In genomic region chr5:38193015-38193581, GRCh38 we compare ENCODE assay signal across 1 cellular context.
TF ChIP-seq lines count a peak whose summit lies in the region.

No MANE protein-coding gene starts in this region.

TF ChIP-seq in HepG2, 621 proteins besides CTCF, POLR2A, EP300 and RAD21 (continued from another document and continues in another):
- peak; percentile 91 for TF ChIP-seq CBX5 (CRISPR knock-in tag; IDR thresholded peaks at IDR 0.05; ENCODE audit: borderline replicate concordance)
- no peak for TF ChIP-seq NRL (CRISPR knock-in tag; IDR thresholded peaks at IDR 0.05; ENCODE audit: borderline replicate concordance)
- no peak for TF ChIP-seq RFXAP (CRISPR knock-in tag; IDR thresholded peaks at IDR 0.05; ENCODE audit: borderline replicate concordance)
- peak; percentile 100 for TF ChIP-seq SMC3 (IDR thresholded peaks at IDR 0.05; ENCODE audit: low read length)
- TF ChIP-seq MTF2 (CRISPR knock-in tag; IDR thresholded peaks at IDR 0.05; ENCODE audit: borderline replicate concordance) = peak; percentile 40; the same call in 1 of the 2 replicates
- no peak for TF ChIP-seq ARID4A (CRISPR knock-in tag; IDR thresholded peaks at IDR 0.05; ENCODE audit: borderline replicate concordance)
- no peak for TF ChIP-seq ZNF879 (CRISPR knock-in tag; IDR thresholded peaks at IDR 0.05)
- no peak for TF ChIP-seq ELK4 (CRISPR knock-in tag; IDR thresholded peaks at IDR 0.05; ENCODE audit: borderline replicate concordance)
- no peak for TF ChIP-seq UBTF (CRISPR knock-in tag; IDR thresholded peaks at IDR 0.05)
- no peak for TF ChIP-seq ZNF207 (IDR thresholded peaks at IDR 0.05; ENCODE audit: borderline replicate concordance)
- no peak for TF ChIP-seq ZNF773 (CRISPR knock-in tag; IDR thresholded peaks at IDR 0.05; ENCODE audit: borderline replicate concordance)
- TF ChIP-seq TP53 (CRISPR knock-in tag; conservative IDR thresholded peaks at IDR 0.05) = no peak; the same call in 1 of the 2 replicates
- peak; percentile 43; the same call in 1 of the 2 replicates for TF ChIP-seq MIER2 (CRISPR knock-in tag; IDR thresholded peaks at IDR 0.05)
- no peak for TF ChIP-seq SIN3B (IDR thresholded peaks at IDR 0.05; ENCODE audit: low read length)
- TF ChIP-seq TEF (CRISPR knock-in tag; IDR thresholded peaks at IDR 0.05) = no peak
- TF ChIP-seq MXI1 (IDR thresholded peaks at IDR 0.05; ENCODE audit: borderline replicate concordance, low read depth, low read length) = no peak
- TF ChIP-seq TRIM24 (CRISPR knock-in tag; IDR thresholded peaks at IDR 0.05) = no peak
- peak; percentile 51; the same call in 1 of the 2 replicates for TF ChIP-seq ZMYM4 (CRISPR knock-in tag; IDR thresholded peaks at IDR 0.05)
- no peak for TF ChIP-seq ZNF354B (CRISPR knock-in tag; IDR thresholded peaks at IDR 0.05)
- no peak for TF ChIP-seq RAD51 (IDR thresholded peaks at IDR 0.05; ENCODE audit: borderline replicate concordance)
- TF ChIP-seq AHR (CRISPR knock-in tag; IDR thresholded peaks at IDR 0.05) = no peak
- TF ChIP-seq ZMAT5 (CRISPR knock-in tag; IDR thresholded peaks at IDR 0.05; ENCODE audit: borderline replicate concordance, low read depth) = no peak
- no peak for TF ChIP-seq SNAPC4 (CRISPR knock-in tag; IDR thresholded peaks at IDR 0.05)
- TF ChIP-seq MTA3 (CRISPR knock-in tag; IDR thresholded peaks at IDR 0.05) = no peak
- no peak for TF ChIP-seq EEA1 (CRISPR knock-in tag; IDR thresholded peaks at IDR 0.05; ENCODE audit: borderline replicate concordance)
- TF ChIP-seq ZNF572 (CRISPR knock-in tag; IDR thresholded peaks at IDR 0.05) = 0 out of 2 replicates have a peak, but pooled peaks have one; percentile 43
- no peak for TF ChIP-seq WIZ (CRISPR knock-in tag; IDR thresholded peaks at IDR 0.05)
- TF ChIP-seq FLYWCH1 (CRISPR knock-in tag; IDR thresholded peaks at IDR 0.05) = no peak
- no peak for TF ChIP-seq HOMEZ (CRISPR knock-in tag; IDR thresholded peaks at IDR 0.05; ENCODE audit: low read depth)
- TF ChIP-seq RXRB (CRISPR knock-in tag; IDR thresholded peaks at IDR 0.05; ENCODE audit: borderline replicate concordance) = no peak; the same call in 1 of the 2 replicates
- no peak for TF ChIP-seq SRSF1 (optimal IDR thresholded peaks at IDR 0.05; ENCODE audit: low read depth, low read length)
- TF ChIP-seq ZBTB4 (CRISPR knock-in tag; IDR thresholded peaks at IDR 0.05; ENCODE audit: borderline replicate concordance) = no peak
- TF ChIP-seq ATF3 (CRISPR knock-in tag; IDR thresholded peaks at IDR 0.05) = no peak
- TF ChIP-seq FOSL2 (CRISPR knock-in tag; IDR thresholded peaks at IDR 0.05) = peak; percentile 61
- TF ChIP-seq CEBPB (IDR thresholded peaks at IDR 0.05; ENCODE audit: borderline replicate concordance, low read depth, low read length) = no peak
- no peak for TF ChIP-seq RFX1 (IDR thresholded peaks at IDR 0.05)
- no peak for TF ChIP-seq PATZ1 (CRISPR knock-in tag; IDR thresholded peaks at IDR 0.05)
- no peak for TF ChIP-seq EHMT2 (IDR thresholded peaks at IDR 0.05; ENCODE audit: borderline replicate concordance, low read depth, low read length)
- TF ChIP-seq GATA4 (IDR thresholded peaks at IDR 0.05; ENCODE audit: borderline replicate concordance, low read depth) = no peak
- TF ChIP-seq GATAD2A (CRISPR knock-in tag; IDR thresholded peaks at IDR 0.05) = peak; percentile 51
- TF ChIP-seq ZNF382 (CRISPR knock-in tag; IDR thresholded peaks at IDR 0.05; ENCODE audit: borderline replicate concordance) = no peak
